ENCODE assay signal across 1 cellular context in genomic region chr22:21982338-21982965, GRCh38.
TF ChIP-seq lines count a peak whose summit lies in the region.

A gene with protein sequence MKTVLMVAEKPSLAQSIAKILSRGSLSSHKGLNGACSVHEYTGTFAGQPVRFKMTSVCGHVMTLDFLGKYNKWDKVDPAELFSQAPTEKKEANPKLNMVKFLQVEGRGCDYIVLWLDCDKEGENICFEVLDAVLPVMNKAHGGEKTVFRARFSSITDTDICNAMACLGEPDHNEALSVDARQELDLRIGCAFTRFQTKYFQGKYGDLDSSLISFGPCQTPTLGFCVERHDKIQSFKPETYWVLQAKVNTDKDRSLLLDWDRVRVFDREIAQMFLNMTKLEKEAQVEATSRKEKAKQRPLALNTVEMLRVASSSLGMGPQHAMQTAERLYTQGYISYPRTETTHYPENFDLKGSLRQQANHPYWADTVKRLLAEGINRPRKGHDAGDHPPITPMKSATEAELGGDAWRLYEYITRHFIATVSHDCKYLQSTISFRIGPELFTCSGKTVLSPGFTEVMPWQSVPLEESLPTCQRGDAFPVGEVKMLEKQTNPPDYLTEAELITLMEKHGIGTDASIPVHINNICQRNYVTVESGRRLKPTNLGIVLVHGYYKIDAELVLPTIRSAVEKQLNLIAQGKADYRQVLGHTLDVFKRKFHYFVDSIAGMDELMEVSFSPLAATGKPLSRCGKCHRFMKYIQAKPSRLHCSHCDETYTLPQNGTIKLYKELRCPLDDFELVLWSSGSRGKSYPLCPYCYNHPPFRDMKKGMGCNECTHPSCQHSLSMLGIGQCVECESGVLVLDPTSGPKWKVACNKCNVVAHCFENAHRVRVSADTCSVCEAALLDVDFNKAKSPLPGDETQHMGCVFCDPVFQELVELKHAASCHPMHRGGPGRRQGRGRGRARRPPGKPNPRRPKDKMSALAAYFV (minus strand): TSS chr22:21982787. CDS start chr22:21975709, 7,078 bp downstream.

TF ChIP-seq in HepG2, 621 proteins besides CTCF, POLR2A, EP300 and RAD21 (continued from another document and continues in another):
- TF ChIP-seq, protein P1, sequence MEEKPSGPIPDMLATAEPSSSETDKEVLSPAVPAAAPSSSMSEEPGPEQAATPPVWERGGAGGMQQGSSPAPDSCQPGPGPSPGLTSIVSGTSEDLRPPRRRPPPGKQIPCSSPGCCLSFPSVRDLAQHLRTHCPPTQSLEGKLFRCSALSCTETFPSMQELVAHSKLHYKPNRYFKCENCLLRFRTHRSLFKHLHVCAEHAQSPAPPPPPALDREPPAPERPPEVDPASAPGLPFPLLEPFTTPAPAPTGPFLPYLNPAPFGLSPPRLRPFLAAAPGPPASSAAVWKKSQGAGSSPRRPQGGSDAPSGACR (CRISPR knock-in tag; IDR thresholded peaks at IDR 0.05) = peak; percentile 53; the same call in 1 of the 2 replicates
- peak; percentile 51 for TF ChIP-seq ZFX (CRISPR knock-in tag; IDR thresholded peaks at IDR 0.05; ENCODE audit: low read depth)
- TF ChIP-seq, protein P2, sequence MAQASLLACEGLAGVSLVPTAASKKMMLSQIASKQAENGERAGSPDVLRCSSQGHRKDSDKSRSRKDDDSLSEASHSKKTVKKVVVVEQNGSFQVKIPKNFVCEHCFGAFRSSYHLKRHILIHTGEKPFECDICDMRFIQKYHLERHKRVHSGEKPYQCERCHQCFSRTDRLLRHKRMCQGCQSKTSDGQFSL (CRISPR knock-in tag; IDR thresholded peaks at IDR 0.05) = no peak
- TF ChIP-seq ZNF558 (CRISPR knock-in tag; IDR thresholded peaks at IDR 0.05; ENCODE audit: borderline replicate concordance) = peak; percentile 91; the same call in 1 of the 2 replicates
- no peak for TF ChIP-seq PRMT3 (CRISPR knock-in tag; IDR thresholded peaks at IDR 0.05; ENCODE audit: borderline replicate concordance, low read depth)
- TF ChIP-seq ZNF12 (CRISPR knock-in tag; IDR thresholded peaks at IDR 0.05) = peak; percentile 54; the same call in 1 of the 2 replicates
- 0 out of 2 replicates have a peak, but pooled peaks have one; percentile 14 for TF ChIP-seq BHLHE40 (IDR thresholded peaks at IDR 0.05; ENCODE audit: low read length)
- TF ChIP-seq, protein P3, sequence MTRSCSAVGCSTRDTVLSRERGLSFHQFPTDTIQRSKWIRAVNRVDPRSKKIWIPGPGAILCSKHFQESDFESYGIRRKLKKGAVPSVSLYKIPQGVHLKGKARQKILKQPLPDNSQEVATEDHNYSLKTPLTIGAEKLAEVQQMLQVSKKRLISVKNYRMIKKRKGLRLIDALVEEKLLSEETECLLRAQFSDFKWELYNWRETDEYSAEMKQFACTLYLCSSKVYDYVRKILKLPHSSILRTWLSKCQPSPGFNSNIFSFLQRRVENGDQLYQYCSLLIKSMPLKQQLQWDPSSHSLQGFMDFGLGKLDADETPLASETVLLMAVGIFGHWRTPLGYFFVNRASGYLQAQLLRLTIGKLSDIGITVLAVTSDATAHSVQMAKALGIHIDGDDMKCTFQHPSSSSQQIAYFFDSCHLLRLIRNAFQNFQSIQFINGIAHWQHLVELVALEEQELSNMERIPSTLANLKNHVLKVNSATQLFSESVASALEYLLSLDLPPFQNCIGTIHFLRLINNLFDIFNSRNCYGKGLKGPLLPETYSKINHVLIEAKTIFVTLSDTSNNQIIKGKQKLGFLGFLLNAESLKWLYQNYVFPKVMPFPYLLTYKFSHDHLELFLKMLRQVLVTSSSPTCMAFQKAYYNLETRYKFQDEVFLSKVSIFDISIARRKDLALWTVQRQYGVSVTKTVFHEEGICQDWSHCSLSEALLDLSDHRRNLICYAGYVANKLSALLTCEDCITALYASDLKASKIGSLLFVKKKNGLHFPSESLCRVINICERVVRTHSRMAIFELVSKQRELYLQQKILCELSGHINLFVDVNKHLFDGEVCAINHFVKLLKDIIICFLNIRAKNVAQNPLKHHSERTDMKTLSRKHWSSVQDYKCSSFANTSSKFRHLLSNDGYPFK (CRISPR knock-in tag; IDR thresholded peaks at IDR 0.05; ENCODE audit: borderline replicate concordance) = peak; percentile 87
- TF ChIP-seq ZNF660 (CRISPR knock-in tag; IDR thresholded peaks at IDR 0.05; ENCODE audit: borderline replicate concordance, low read depth) = no peak
- no peak for TF ChIP-seq ZNF496 (CRISPR knock-in tag; IDR thresholded peaks at IDR 0.05; ENCODE audit: insufficient replicate concordance)
- no peak for TF ChIP-seq ARNT (IDR thresholded peaks at IDR 0.05)
- peak; percentile 45; the same call in 1 of the 2 replicates for TF ChIP-seq ZBTB20 (CRISPR knock-in tag; IDR thresholded peaks at IDR 0.05; ENCODE audit: borderline replicate concordance, low read depth)
- TF ChIP-seq CSRNP1 (CRISPR knock-in tag; IDR thresholded peaks at IDR 0.05) = peak; percentile 64; the same call in 1 of the 2 replicates
- peak; percentile 73 for TF ChIP-seq ZNF362 (CRISPR knock-in tag; IDR thresholded peaks at IDR 0.05; ENCODE audit: borderline replicate concordance)
- no peak for TF ChIP-seq IKZF1 (IDR thresholded peaks at IDR 0.05)
- no peak; the same call in 1 of the 2 replicates for TF ChIP-seq ZSCAN22 (CRISPR knock-in tag; IDR thresholded peaks at IDR 0.05)
- no peak for TF ChIP-seq ZNF841 (CRISPR knock-in tag; IDR thresholded peaks at IDR 0.05; ENCODE audit: borderline replicate concordance)
- no peak for TF ChIP-seq SKIL (CRISPR knock-in tag; IDR thresholded peaks at IDR 0.05; ENCODE audit: borderline replicate concordance)
- peak; percentile 92 for TF ChIP-seq ZBTB49 (CRISPR knock-in tag; IDR thresholded peaks at IDR 0.05; ENCODE audit: borderline replicate concordance)
- peak; percentile 96 for TF ChIP-seq HOXA3 (CRISPR knock-in tag; IDR thresholded peaks at IDR 0.05)
- peak; percentile 64; the same call in 1 of the 2 replicates for TF ChIP-seq FOXJ3 (CRISPR knock-in tag; IDR thresholded peaks at IDR 0.05; ENCODE audit: borderline replicate concordance)
- TF ChIP-seq GZF1 (CRISPR knock-in tag; IDR thresholded peaks at IDR 0.05) = no peak
- TF ChIP-seq ZNF44 (CRISPR knock-in tag; IDR thresholded peaks at IDR 0.05) = peak; percentile 73; the same call in 1 of the 2 replicates
- TF ChIP-seq HNRNPL (IDR thresholded peaks at IDR 0.05; ENCODE audit: low read depth, low read length) = no peak
- TF ChIP-seq ZZZ3 (CRISPR knock-in tag; IDR thresholded peaks at IDR 0.05; ENCODE audit: borderline replicate concordance) = peak; percentile 95; the same call in 1 of the 2 replicates
- TF ChIP-seq YY1 (IDR thresholded peaks at IDR 0.05; ENCODE audit: insufficient read depth, insufficient replicate concordance, low read depth, low read length) = peak; percentile 85
- no peak for TF ChIP-seq CC2D1A (CRISPR knock-in tag; IDR thresholded peaks at IDR 0.05)
- no peak for TF ChIP-seq ZNF839 (CRISPR knock-in tag; IDR thresholded peaks at IDR 0.05; ENCODE audit: borderline replicate concordance)
- TF ChIP-seq ZNF451 (CRISPR knock-in tag; IDR thresholded peaks at IDR 0.05) = peak; percentile 69; the same call in 1 of the 2 replicates
- peak; percentile 72; the same call in 1 of the 2 replicates for TF ChIP-seq ZNF333 (CRISPR knock-in tag; IDR thresholded peaks at IDR 0.05; ENCODE audit: borderline replicate concordance)
- peak; percentile 81; the same call in 2 of the 3 replicates for TF ChIP-seq MXI1 (IDR thresholded peaks at IDR 0.05; ENCODE audit: borderline replicate concordance, low read depth, low read length)
- peak; percentile 53 for TF ChIP-seq CEBPG (CRISPR knock-in tag; IDR thresholded peaks at IDR 0.05)
- peak; percentile 87; the same call in 1 of the 2 replicates for TF ChIP-seq KAT7 (CRISPR knock-in tag; IDR thresholded peaks at IDR 0.05; ENCODE audit: borderline replicate concordance)
- peak; percentile 94 for TF ChIP-seq RBFOX2 (IDR thresholded peaks at IDR 0.05; ENCODE audit: low read depth, low read length)
- TF ChIP-seq ZNF678 (CRISPR knock-in tag; IDR thresholded peaks at IDR 0.05) = peak; percentile 65; the same call in 1 of the 2 replicates
- no peak for TF ChIP-seq MLX (CRISPR knock-in tag; IDR thresholded peaks at IDR 0.05)
- TF ChIP-seq, protein P4, sequence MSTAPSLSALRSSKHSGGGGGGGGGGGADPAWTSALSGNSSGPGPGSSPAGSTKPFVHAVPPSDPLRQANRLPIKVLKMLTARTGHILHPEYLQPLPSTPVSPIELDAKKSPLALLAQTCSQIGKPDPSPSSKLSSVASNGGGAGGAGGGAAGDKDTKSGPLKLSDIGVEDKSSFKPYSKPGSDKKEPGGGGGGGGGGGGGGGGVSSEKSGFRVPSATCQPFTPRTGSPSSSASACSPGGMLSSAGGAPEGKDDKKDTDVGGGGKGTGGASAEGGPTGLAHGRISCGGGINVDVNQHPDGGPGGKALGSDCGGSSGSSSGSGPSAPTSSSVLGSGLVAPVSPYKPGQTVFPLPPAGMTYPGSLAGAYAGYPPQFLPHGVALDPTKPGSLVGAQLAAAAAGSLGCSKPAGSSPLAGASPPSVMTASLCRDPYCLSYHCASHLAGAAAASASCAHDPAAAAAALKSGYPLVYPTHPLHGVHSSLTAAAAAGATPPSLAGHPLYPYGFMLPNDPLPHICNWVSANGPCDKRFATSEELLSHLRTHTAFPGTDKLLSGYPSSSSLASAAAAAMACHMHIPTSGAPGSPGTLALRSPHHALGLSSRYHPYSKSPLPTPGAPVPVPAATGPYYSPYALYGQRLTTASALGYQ (CRISPR knock-in tag; IDR thresholded peaks at IDR 0.05) = peak; percentile 84
- TF ChIP-seq PPARG (CRISPR knock-in tag; conservative IDR thresholded peaks at IDR 0.05) = peak; percentile 67
- TF ChIP-seq ZNF766 (CRISPR knock-in tag; IDR thresholded peaks at IDR 0.05; ENCODE audit: borderline replicate concordance) = peak; percentile 91
- TF ChIP-seq YEATS4 (CRISPR knock-in tag; IDR thresholded peaks at IDR 0.05; ENCODE audit: borderline replicate concordance) = peak; percentile 99
